ENCODE assay signal across 7 cellular contexts in the genomic region with DNA sequence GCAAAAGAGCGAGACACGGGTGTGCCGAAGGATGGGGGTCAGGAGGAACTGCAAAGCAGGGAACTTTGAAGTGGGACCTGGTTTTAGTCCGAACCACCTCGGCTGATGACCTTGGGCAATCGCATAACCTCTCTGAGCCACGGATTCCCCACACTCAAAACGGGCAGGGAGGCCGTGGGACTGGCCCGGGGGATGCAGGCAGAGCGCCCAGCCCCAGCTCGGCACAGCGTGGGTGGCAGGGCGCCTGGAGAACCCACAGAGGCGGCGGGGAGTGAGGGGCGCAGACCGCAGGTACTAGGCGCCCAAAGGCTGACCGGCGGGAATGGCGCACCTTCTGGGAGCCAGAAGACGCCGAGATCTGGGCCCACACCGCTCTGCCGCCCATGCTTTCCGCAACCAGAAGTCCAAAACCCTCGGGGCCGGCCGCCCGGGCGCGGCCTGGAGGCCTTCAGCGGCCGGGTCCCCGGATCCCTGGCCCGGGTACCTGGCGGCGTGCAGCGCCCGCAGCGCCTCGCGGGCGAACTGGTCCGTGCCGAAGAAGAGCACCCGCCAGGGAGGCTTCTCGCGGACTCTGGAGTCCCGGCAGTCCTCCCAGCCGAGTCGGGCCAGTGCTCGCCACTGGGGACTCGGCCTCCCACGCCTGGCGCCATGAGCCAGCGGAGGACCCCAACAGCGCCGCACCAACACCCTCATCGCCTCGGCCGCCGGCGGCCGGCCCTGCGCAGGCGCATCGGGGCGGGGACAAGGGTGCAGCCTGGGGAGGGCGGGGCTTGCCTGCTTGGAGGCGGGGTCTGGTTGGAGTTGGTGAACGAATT. TPM values are rescaled to one million over a fixed set of nuclear protein-coding genes. Genes with fewer than 3 reads are reported as not detected.
DNase-seq lines count a peak whose midpoint lies in the region; ATAC-seq and TF ChIP-seq lines count a peak whose summit lies in the region.

Gene MTFMT (minus strand): TSS at position 719 of the 815 bp plus-strand sequence. CDS start 26 bp downstream, at position 693.

- ATAC-seq in GM18498 (IDR thresholded peaks at IDR 0.05; ENCODE audit: unreplicated experiment) (peak; percentile 78), HG02852 (IDR thresholded peaks at IDR 0.05; ENCODE audit: unreplicated experiment) (peak; percentile 77), WTC11 (peak; percentile 82)

- no peak within 1 kb of the TSS for H3K27ac Mint-ChIP-seq in WTC11

- DNase-seq in NCI-H2196 (lab: John Stamatoyannopoulos, UW; ENCODE audit: unreplicated experiment) (peak; percentile 60), WTC11 (ENCODE audit: low spot score) (peak; percentile 95), cardiac fibroblast (ENCODE audit: low read depth in 2 of 2) (peak; percentile 83 to 85), inferior parietal cortex (ENCODE audit: extremely low spot score) (peak; percentile 85), smooth muscle cell of the brain vasculature (ENCODE audit: low read depth, low spot score) (peak; percentile 45)

- TF ChIP-seq CTCF in WTC11 (IDR thresholded peaks at IDR 0.05) (no peak), cardiac fibroblast (IDR thresholded peaks at IDR 0.05; ENCODE audit: low read depth, low read length) (no peak)

- peaks cover 8% of the 10 kb centered on the region for H3K36me3 Mint-ChIP-seq in WTC11

- peak within 1 kb of the TSS; percentile 90 to 92 for H3K4me3 ChIP-seq in cardiac fibroblast (replicated peaks in 1 of 2; ENCODE audit: low read depth in 2 of 2, low read length in 2 of 2)

- peaks cover 23% of the 10 kb centered on the region for H3K4me1 Mint-ChIP-seq in WTC11

- peaks cover 6% of the 10 kb centered on the region for H3K27me3 Mint-ChIP-seq in WTC11 (ENCODE audit: low read depth)

- peak within 1 kb of the TSS; percentile 75 for H3K4me3 Mint-ChIP-seq in WTC11

- H3K9me3 Mint-ChIP-seq in WTC11 = no peaks in the 10 kb centered on the region

- POLR2A ChIA-PET in WTC11 (lab: Charles Lee) = no interaction called here

- CTCF ChIA-PET in WTC11 (lab: Charles Lee) = interaction anchor here (1.5 kb wide), 1 partner anchor 48 kb away, joined by 4 read pairs; no protein-coding TSS in a partner anchor

TF ChIP-seq in WTC11, 78 proteins besides CTCF, POLR2A, EP300 and RAD21 (continues in another document):
- TF ChIP-seq NR3C1 (CRISPR knock-in tag; conservative IDR thresholded peaks at IDR 0.05; ENCODE audit: low read depth) (no peak), TP53 (CRISPR knock-in tag; IDR thresholded peaks at IDR 0.05) (no peak), PRRX2 (CRISPR knock-in tag; IDR thresholded peaks at IDR 0.05) (no peak), ZNF121 (CRISPR knock-in tag; IDR thresholded peaks at IDR 0.05) (no peak), TEAD1 (CRISPR knock-in tag; IDR thresholded peaks at IDR 0.05) (0 out of 2 replicates have a peak, but pooled peaks have one; percentile 26), ATF1 (CRISPR knock-in tag; IDR thresholded peaks at IDR 0.05) (no peak), SMAD3 (CRISPR knock-in tag; IDR thresholded peaks at IDR 0.05; ENCODE audit: borderline replicate concordance) (no peak), ELF4 (CRISPR knock-in tag; IDR thresholded peaks at IDR 0.05; ENCODE audit: low read depth) (0 out of 2 replicates have a peak, but pooled peaks have one; percentile 46), FOXP1 (CRISPR knock-in tag; IDR thresholded peaks at IDR 0.05; ENCODE audit: borderline replicate concordance) (no peak), ZNF317 (CRISPR knock-in tag; IDR thresholded peaks at IDR 0.05; ENCODE audit: borderline replicate concordance, low read depth) (no peak), TCF7 (CRISPR knock-in tag; IDR thresholded peaks at IDR 0.05; ENCODE audit: low read depth) (no peak), ZBTB21 (CRISPR knock-in tag; IDR thresholded peaks at IDR 0.05; ENCODE audit: borderline replicate concordance) (no peak), SP1 (CRISPR knock-in tag; conservative IDR thresholded peaks at IDR 0.05) (0 out of 2 replicates have a peak, but pooled peaks have one; percentile 10), CBFB (CRISPR knock-in tag; IDR thresholded peaks at IDR 0.05; ENCODE audit: low read depth) (no peak), JAZF1 (CRISPR knock-in tag; IDR thresholded peaks at IDR 0.05) (no peak)
- TF ChIP-seq, protein P1, sequence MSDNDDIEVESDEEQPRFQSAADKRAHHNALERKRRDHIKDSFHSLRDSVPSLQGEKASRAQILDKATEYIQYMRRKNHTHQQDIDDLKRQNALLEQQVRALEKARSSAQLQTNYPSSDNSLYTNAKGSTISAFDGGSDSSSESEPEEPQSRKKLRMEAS (CRISPR knock-in tag; IDR thresholded peaks at IDR 0.05) = peak; percentile 73
- TF ChIP-seq, protein P2, sequence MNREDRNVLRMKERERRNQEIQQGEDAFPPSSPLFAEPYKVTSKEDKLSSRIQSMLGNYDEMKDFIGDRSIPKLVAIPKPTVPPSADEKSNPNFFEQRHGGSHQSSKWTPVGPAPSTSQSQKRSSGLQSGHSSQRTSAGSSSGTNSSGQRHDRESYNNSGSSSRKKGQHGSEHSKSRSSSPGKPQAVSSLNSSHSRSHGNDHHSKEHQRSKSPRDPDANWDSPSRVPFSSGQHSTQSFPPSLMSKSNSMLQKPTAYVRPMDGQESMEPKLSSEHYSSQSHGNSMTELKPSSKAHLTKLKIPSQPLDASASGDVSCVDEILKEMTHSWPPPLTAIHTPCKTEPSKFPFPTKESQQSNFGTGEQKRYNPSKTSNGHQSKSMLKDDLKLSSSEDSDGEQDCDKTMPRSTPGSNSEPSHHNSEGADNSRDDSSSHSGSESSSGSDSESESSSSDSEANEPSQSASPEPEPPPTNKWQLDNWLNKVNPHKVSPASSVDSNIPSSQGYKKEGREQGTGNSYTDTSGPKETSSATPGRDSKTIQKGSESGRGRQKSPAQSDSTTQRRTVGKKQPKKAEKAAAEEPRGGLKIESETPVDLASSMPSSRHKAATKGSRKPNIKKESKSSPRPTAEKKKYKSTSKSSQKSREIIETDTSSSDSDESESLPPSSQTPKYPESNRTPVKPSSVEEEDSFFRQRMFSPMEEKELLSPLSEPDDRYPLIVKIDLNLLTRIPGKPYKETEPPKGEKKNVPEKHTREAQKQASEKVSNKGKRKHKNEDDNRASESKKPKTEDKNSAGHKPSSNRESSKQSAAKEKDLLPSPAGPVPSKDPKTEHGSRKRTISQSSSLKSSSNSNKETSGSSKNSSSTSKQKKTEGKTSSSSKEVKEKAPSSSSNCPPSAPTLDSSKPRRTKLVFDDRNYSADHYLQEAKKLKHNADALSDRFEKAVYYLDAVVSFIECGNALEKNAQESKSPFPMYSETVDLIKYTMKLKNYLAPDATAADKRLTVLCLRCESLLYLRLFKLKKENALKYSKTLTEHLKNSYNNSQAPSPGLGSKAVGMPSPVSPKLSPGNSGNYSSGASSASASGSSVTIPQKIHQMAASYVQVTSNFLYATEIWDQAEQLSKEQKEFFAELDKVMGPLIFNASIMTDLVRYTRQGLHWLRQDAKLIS (CRISPR knock-in tag; IDR thresholded peaks at IDR 0.05; ENCODE audit: borderline replicate concordance) = no peak
- TF ChIP-seq, protein P3, sequence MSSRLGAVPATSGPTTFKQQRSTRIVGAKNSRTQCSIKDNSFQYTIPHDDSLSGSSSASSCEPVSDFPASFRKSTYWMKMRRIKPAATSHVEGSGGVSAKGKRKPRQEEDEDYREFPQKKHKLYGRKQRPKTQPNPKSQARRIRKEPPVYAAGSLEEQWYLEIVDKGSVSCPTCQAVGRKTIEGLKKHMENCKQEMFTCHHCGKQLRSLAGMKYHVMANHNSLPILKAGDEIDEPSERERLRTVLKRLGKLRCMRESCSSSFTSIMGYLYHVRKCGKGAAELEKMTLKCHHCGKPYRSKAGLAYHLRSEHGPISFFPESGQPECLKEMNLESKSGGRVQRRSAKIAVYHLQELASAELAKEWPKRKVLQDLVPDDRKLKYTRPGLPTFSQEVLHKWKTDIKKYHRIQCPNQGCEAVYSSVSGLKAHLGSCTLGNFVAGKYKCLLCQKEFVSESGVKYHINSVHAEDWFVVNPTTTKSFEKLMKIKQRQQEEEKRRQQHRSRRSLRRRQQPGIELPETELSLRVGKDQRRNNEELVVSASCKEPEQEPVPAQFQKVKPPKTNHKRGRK (CRISPR knock-in tag; IDR thresholded peaks at IDR 0.05; ENCODE audit: borderline replicate concordance) = no peak
- TF ChIP-seq, protein P4, sequence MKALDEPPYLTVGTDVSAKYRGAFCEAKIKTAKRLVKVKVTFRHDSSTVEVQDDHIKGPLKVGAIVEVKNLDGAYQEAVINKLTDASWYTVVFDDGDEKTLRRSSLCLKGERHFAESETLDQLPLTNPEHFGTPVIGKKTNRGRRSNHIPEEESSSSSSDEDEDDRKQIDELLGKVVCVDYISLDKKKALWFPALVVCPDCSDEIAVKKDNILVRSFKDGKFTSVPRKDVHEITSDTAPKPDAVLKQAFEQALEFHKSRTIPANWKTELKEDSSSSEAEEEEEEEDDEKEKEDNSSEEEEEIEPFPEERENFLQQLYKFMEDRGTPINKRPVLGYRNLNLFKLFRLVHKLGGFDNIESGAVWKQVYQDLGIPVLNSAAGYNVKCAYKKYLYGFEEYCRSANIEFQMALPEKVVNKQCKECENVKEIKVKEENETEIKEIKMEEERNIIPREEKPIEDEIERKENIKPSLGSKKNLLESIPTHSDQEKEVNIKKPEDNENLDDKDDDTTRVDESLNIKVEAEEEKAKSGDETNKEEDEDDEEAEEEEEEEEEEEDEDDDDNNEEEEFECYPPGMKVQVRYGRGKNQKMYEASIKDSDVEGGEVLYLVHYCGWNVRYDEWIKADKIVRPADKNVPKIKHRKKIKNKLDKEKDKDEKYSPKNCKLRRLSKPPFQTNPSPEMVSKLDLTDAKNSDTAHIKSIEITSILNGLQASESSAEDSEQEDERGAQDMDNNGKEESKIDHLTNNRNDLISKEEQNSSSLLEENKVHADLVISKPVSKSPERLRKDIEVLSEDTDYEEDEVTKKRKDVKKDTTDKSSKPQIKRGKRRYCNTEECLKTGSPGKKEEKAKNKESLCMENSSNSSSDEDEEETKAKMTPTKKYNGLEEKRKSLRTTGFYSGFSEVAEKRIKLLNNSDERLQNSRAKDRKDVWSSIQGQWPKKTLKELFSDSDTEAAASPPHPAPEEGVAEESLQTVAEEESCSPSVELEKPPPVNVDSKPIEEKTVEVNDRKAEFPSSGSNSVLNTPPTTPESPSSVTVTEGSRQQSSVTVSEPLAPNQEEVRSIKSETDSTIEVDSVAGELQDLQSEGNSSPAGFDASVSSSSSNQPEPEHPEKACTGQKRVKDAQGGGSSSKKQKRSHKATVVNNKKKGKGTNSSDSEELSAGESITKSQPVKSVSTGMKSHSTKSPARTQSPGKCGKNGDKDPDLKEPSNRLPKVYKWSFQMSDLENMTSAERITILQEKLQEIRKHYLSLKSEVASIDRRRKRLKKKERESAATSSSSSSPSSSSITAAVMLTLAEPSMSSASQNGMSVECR (CRISPR knock-in tag; IDR thresholded peaks at IDR 0.05; ENCODE audit: borderline replicate concordance) = 0 out of 2 replicates have a peak, but pooled peaks have one; percentile 34

RNA-seq across cellular contexts. Expression of gene MTFMT, which starts in this region (rescaled TPM):
- total RNA-seq in WTC11 (2021) = 22.3 to 28.8 TPM (median 26.7 TPM) in 3 replicates

Comparison
In these comparisons a context has a peak if more than half of its experiments do, and no peak if none do; other contexts are left out.
1. Peak in every context shown above with its lines: DNase-seq, ATAC-seq and H3K4me3 ChIP-seq.
2. DNase-seq: peak in every context shown above with its lines; median percentile 95 in WTC11; 85 in inferior parietal cortex; 84 in cardiac fibroblast; 60 in NCI-H2196; 45 in smooth muscle cell of the brain vasculature.